8 cellular contexts compared by ENCODE assay signal in genomic region chr14:24052656-24053547, GRCh38. TPM values are rescaled to one million over a fixed set of nuclear protein-coding genes. Genes with fewer than 3 reads are reported as not detected.
DNase-seq lines count a peak whose midpoint lies in the region; ATAC-seq and TF ChIP-seq lines count a peak whose summit lies in the region.

No MANE protein-coding gene starts in this region.

- H3K27me3 ChIP-seq in CD4-positive, CD25-positive, alpha-beta regulatory T cell (ENCODE audit: control insufficient read depth, insufficient read depth, low read length): peaks cover 5% of the 10 kb centered on the region
- H3K27me3 ChIP-seq in dorsolateral prefrontal cortex (no peaks in the 10 kb centered on the region), psoas muscle (ENCODE audit: insufficient read depth in 3 of 3, low read length in 2 of 3) (peaks cover 0 to 41% (median 0%) of the 10 kb centered on the region in 3 donors)

- DNase-seq in CD4-positive, CD25-positive, alpha-beta regulatory T cell: no peak
- DNase-seq in T-cell (peak in 4 of 34 experiments; percentile 3 to 19 (median 13)), dorsolateral prefrontal cortex (peak in 6 of 10 donors; percentile 35 to 70 (median 56)), psoas muscle (no peak), EL (no peak), NOMO-1 (lab: John Stamatoyannopoulos, UW; ENCODE audit: unreplicated experiment in 2 of 2) (no peak)

- peaks cover 0 to 2% (median 0%) of the 10 kb centered on the region in 7 donors for H3K9me3 Mint-ChIP-seq in CD4-positive, CD25-positive, alpha-beta regulatory T cell
- no peaks in the 10 kb centered on the region for H3K9me3 Mint-ChIP-seq in T-cell

- peaks cover 49% of the 10 kb centered on the region for H3K27me3 Mint-ChIP-seq in CD4-positive, CD25-positive, alpha-beta regulatory T cell
- peaks cover 11 to 23% of the 10 kb centered on the region in 2 donors for H3K27me3 Mint-ChIP-seq in T-cell

- no peaks in the 10 kb centered on the region for H3K9me3 ChIP-seq in CD4-positive, CD25-positive, alpha-beta regulatory T cell (ENCODE audit: control insufficient read depth in 2 of 2, low read length in 2 of 2)
- H3K9me3 ChIP-seq in psoas muscle: no peaks in the 10 kb centered on the region

- peak overlapping the region; percentile 83 to 90 (median 86) for H3K4me3 Mint-ChIP-seq in CD4-positive, CD25-positive, alpha-beta regulatory T cell
- H3K4me3 Mint-ChIP-seq in T-cell: peak overlapping the region; percentile 74 to 81 (median 80)

- no peaks in the 10 kb centered on the region for H3K36me3 Mint-ChIP-seq in CD4-positive, CD25-positive, alpha-beta regulatory T cell
- H3K36me3 Mint-ChIP-seq in T-cell: no peaks in the 10 kb centered on the region

- no peak overlapping the region for H3K27ac ChIP-seq in CD4-positive, CD25-positive, alpha-beta regulatory T cell (ENCODE audit: insufficient read depth, low read length, poor library complexity, severe bottlenecking)
- peak overlapping the region in 17 of 59 donors; percentile 16 to 97 (median 83) for H3K27ac ChIP-seq in dorsolateral prefrontal cortex
- H3K27ac ChIP-seq in psoas muscle: no peak overlapping the region

- POLR2A ChIA-PET in T-cell (lab: Charles Lee): no interaction called here

- H3K4me1 Mint-ChIP-seq in CD4-positive, CD25-positive, alpha-beta regulatory T cell: peaks cover 0 to 17% (median 8%) of the 10 kb centered on the region in 4 donors
- peaks cover 10 to 20% (median 16%) of the 10 kb centered on the region in 3 donors for H3K4me1 Mint-ChIP-seq in T-cell

- no peaks in the 10 kb centered on the region for H3K36me3 ChIP-seq in CD4-positive, CD25-positive, alpha-beta regulatory T cell (ENCODE audit: control insufficient read depth, insufficient read depth, low read length)
- no peaks in the 10 kb centered on the region for H3K36me3 ChIP-seq in psoas muscle (ENCODE audit: insufficient read depth in 1 of 2, low read depth in 1 of 2)

- no peak overlapping the region for H3K27ac Mint-ChIP-seq in CD4-positive, CD25-positive, alpha-beta regulatory T cell
- peak overlapping the region in 1 of 2 donors; percentile 20 for H3K27ac Mint-ChIP-seq in T-cell

- CTCF ChIA-PET in T-cell (lab: Charles Lee): no interaction called here

- H3K4me3 ChIP-seq in CD4-positive, CD25-positive, alpha-beta regulatory T cell (ENCODE audit: low read depth, low read length): no peak overlapping the region
- H3K4me3 ChIP-seq in dorsolateral prefrontal cortex: peak overlapping the region; percentile 56 to 91 (median 78)
- H3K4me3 ChIP-seq in psoas muscle: peak overlapping the region; percentile 66

- intact Hi-C loops in dorsolateral prefrontal cortex (cut with DNase I): loop anchor here (5.0 to 10.0 kb wide), 2 partner anchors 41 to 112 kb away; partner anchors contain the start of gene IRF9 (in 1 of the 2)
- intact Hi-C loops in psoas muscle (cut with DNase I): no loop called here

- WGBS in psoas muscle, 3 donors: 49 to 53% (median 51%) methylated on average over 19 to 20 of the region's 20 CpGs

- TF ChIP-seq CTCF in dorsolateral prefrontal cortex (IDR thresholded peaks at IDR 0.05 in 54 of 56, conservative IDR thresholded peaks at IDR 0.05 in 2 of 56; ENCODE audit: low read depth in 1 of 56, partially characterized antibody in 56 of 56): no peak
- TF ChIP-seq CTCF in psoas muscle (IDR thresholded peaks at IDR 0.05): no peak

- peaks cover 14% of the 10 kb centered on the region for H3K4me1 ChIP-seq in CD4-positive, CD25-positive, alpha-beta regulatory T cell (ENCODE audit: control insufficient read depth, insufficient read depth, low read length, poor library complexity, severe bottlenecking)
- H3K4me1 ChIP-seq in psoas muscle: peaks cover 10% of the 10 kb centered on the region

- ATAC-seq in CD4-positive, CD25-positive, alpha-beta regulatory T cell (ENCODE audit: low read depth in 2 of 2): no peak
- ATAC-seq in T-cell (replicated peaks in 1 of 4): peak in 1 of 4 experiments; percentile 14
- ATAC-seq in psoas muscle: no peak
- no peak for ATAC-seq in GM21515 (IDR thresholded peaks at IDR 0.05; ENCODE audit: unreplicated experiment)
- ATAC-seq in GM19463 (IDR thresholded peaks at IDR 0.05; ENCODE audit: unreplicated experiment): no peak

RNA-seq across cellular contexts. Expression of gene CARMIL3, which starts 1.1 kb away (rescaled TPM):
- 0.52 TPM for total RNA-seq in CD4-positive, CD25-positive, alpha-beta regulatory T cell
- not detected for polyA plus RNA-seq in CD4-positive, CD25-positive, alpha-beta regulatory T cell
- total RNA-seq in T-cell (1 to 10 TPM in 1 of 5 donors, under 1 TPM in 4; 0.38 to 1.9 (median 0.59) TPM), dorsolateral prefrontal cortex (10 to 100 TPM in 74 of 120 experiments, 1 to 10 TPM in 46; 6.6 to 22.8 (median 11.2) TPM), psoas muscle (under 1 TPM in 3 of 4 donors, not detected in 1; 0.04 to 0.10 (median 0.06) TPM)
- under 1 TPM in 2 of 3 donors, not detected in 1; 0.08 to 0.19 TPM for polyA plus RNA-seq in psoas muscle

RNA-seq across cellular contexts. Expression of gene CPNE6, which starts 18.5 kb away (rescaled TPM):
- not detected for total RNA-seq in CD4-positive, CD25-positive, alpha-beta regulatory T cell
- not detected for polyA plus RNA-seq in CD4-positive, CD25-positive, alpha-beta regulatory T cell
- total RNA-seq in T-cell (not detected), dorsolateral prefrontal cortex (100 to 1,000 TPM in 5 of 120 experiments, 10 to 100 TPM in 115; 35.8 to 117 (median 63.9) TPM), psoas muscle (not detected)
- polyA plus RNA-seq in psoas muscle: under 1 TPM in 1 of 3 donors, not detected in 2; 0.06 TPM

RNA-seq across cellular contexts. Expression of gene PCK2, which starts 41.2 kb away (rescaled TPM):
- total RNA-seq in CD4-positive, CD25-positive, alpha-beta regulatory T cell: 21.0 TPM
- 10 to 100 TPM; 26.3 to 32.2 (median 27.8) TPM for polyA plus RNA-seq in CD4-positive, CD25-positive, alpha-beta regulatory T cell
- total RNA-seq in T-cell: 10 to 100 TPM; 11.8 to 35.5 (median 29.4) TPM
- 10 to 100 TPM in 7 of 120 experiments, 1 to 10 TPM in 113; 2.6 to 11.6 (median 6.5) TPM for total RNA-seq in dorsolateral prefrontal cortex
- total RNA-seq in psoas muscle: 1 to 10 TPM; 2.1 to 4.5 (median 2.7) TPM
- polyA plus RNA-seq in psoas muscle: 1 to 10 TPM; 2.0 to 2.7 (median 2.0) TPM

Comparison
In these comparisons a context has a peak if more than half of its experiments do, and no peak if none do; other contexts are left out.
1. DNase-seq: peak in dorsolateral prefrontal cortex (6 of 10); none in CD4-positive, CD25-positive, alpha-beta regulatory T cell (0 of 3), psoas muscle (0 of 2), EL (single experiment) and NOMO-1 (0 of 2).
2. RNA of gene CPNE6, which starts 18.5 kb away (total RNA-seq): 35.8 to 117 TPM in dorsolateral prefrontal cortex; not detected in CD4-positive, CD25-positive, alpha-beta regulatory T cell (single experiment), not detected in T-cell and not detected in psoas muscle; every median in the first group is over 10 times any median in the second.
3. intact Hi-C loops: an anchor here in dorsolateral prefrontal cortex (5.0 to 10.0 kb wide); none called in psoas muscle.